ENCODE assay signal across 7 cellular contexts in genomic region chr7:39952378-39952777, GRCh38. TPM values are rescaled to one million over a fixed set of nuclear protein-coding genes. Genes with fewer than 3 reads are reported as not detected.
DNase-seq lines count a peak whose midpoint lies in the region; ATAC-seq and TF ChIP-seq lines count a peak whose summit lies in the region.

No MANE protein-coding gene starts in this region.

- H2BK15ac ChIP-seq in H9 (ENCODE audit: low read depth, low read length), result no peak overlapping the region

- no CpG with 5 or more reads among the region's 2 CpGs for WGBS in H9 (ENCODE audit: extremely low coverage, insufficient read length, low lambda C conversion rate)
- WGBS in esophagus muscularis mucosa, result 3% methylated on average over 2 of the region's 2 CpGs

- peaks cover 44% of the 10 kb centered on the region; the same call in 1 of the 2 replicates for H3K79me2 ChIP-seq in H9 (ENCODE audit: insufficient read depth, low read length)

- H3K27me3 Mint-ChIP-seq in H9 (ENCODE audit: low read depth), result no peaks in the 10 kb centered on the region

- no peak overlapping the region for H3K18ac ChIP-seq in H9 (ENCODE audit: insufficient read length, low read depth, low read length)

- H3K9me3 ChIP-seq in H9 (ENCODE audit: control insufficient read depth, low read depth, low read length), result no peaks in the 10 kb centered on the region
- no peaks in the 10 kb centered on the region for H3K9me3 ChIP-seq in esophagus muscularis mucosa

- peaks cover 4% of the 10 kb centered on the region for H3K23me2 ChIP-seq in H9 (ENCODE audit: insufficient read length, low read depth, low read length, poor library complexity, severe bottlenecking)

- H3K9ac ChIP-seq in H9 (ENCODE audit: extremely low read depth, insufficient read length, low read length), result peak overlapping the region; percentile 84

- H2AFZ ChIP-seq in H9 (ENCODE audit: low read length), result no peak overlapping the region

- no peak overlapping the region for H2BK120ac ChIP-seq in H9 (ENCODE audit: low read depth, low read length, poor library complexity, severe bottlenecking)

- H3K4me3 Mint-ChIP-seq in H9, result peak overlapping the region; percentile 97 to 98

- H3K27ac ChIP-seq in H9 (ENCODE audit: insufficient read length, low read depth, low read length), result no peak overlapping the region
- H3K27ac ChIP-seq in esophagus muscularis mucosa (replicated peaks in 1 of 4), result peak overlapping the region; percentile 97 to 99 (median 98)

- H3K27me3 ChIP-seq in H9 (ENCODE audit: insufficient read depth, low read length) (no peaks in the 10 kb centered on the region), esophagus muscularis mucosa (no peaks in the 10 kb centered on the region)

- H4K5ac ChIP-seq in H9 (ENCODE audit: insufficient read length, low read depth, low read length), result no peak overlapping the region

- H4K91ac ChIP-seq in H9 (ENCODE audit: insufficient read length, low read depth, low read length), result no peak overlapping the region

- TF ChIP-seq EP300 in esophagus muscularis mucosa (IDR thresholded peaks at IDR 0.05), result no peak

- no peak overlapping the region for H2AK5ac ChIP-seq in H9 (ENCODE audit: insufficient read length, low read length)

- no peaks in the 10 kb centered on the region for H4K20me1 ChIP-seq in H9 (ENCODE audit: control insufficient read depth, insufficient read depth, insufficient read length)

- H3K36me3 Mint-ChIP-seq in H9 (ENCODE audit: insufficient read depth in 1 of 3, low read depth in 3 of 3), result peaks cover 8 to 14% (median 14%) of the 10 kb centered on the region in 3 experiments

- peaks cover 2% of the 10 kb centered on the region for H3K79me1 ChIP-seq in H9 (ENCODE audit: insufficient read depth, low read depth, low read length, poor library complexity, severe bottlenecking)

- H3K4me1 ChIP-seq in H9 (ENCODE audit: insufficient read depth, low read length), result peaks cover 4% of the 10 kb centered on the region
- peaks cover 38 to 63% (median 55%) of the 10 kb centered on the region in 4 donors for H3K4me1 ChIP-seq in esophagus muscularis mucosa

- H3K4me3 ChIP-seq in esophagus muscularis mucosa, result peak overlapping the region; percentile 74 to 96 (median 92)
- peak overlapping the region; percentile 90 for H3K4me3 ChIP-seq in retinal pigment epithelial cell (ENCODE audit: low read length)

- H3K23ac ChIP-seq in H9 (ENCODE audit: insufficient read length, low read depth, low read length), result no peak overlapping the region

- ATAC-seq in HG03439 (IDR thresholded peaks at IDR 0.05; ENCODE audit: unreplicated experiment) (no peak), GM21447 (IDR thresholded peaks at IDR 0.05; ENCODE audit: unreplicated experiment) (no peak), GM19023 (IDR thresholded peaks at IDR 0.05; ENCODE audit: unreplicated experiment) (no peak)

- no peak for TF ChIP-seq POLR2A in esophagus muscularis mucosa (IDR thresholded peaks at IDR 0.05; ENCODE audit: low read depth)

- TF ChIP-seq CTCF in H9 (conservative IDR thresholded peaks at IDR 0.05) (no peak), esophagus muscularis mucosa (IDR thresholded peaks at IDR 0.05) (no peak), retinal pigment epithelial cell (conservative IDR thresholded peaks at IDR 0.05; ENCODE audit: low read depth, low read length) (no peak)

- H2BK12ac ChIP-seq in H9 (ENCODE audit: insufficient read length, low read depth, low read length), result no peak overlapping the region

- no peak overlapping the region for H3K4ac ChIP-seq in H9 (ENCODE audit: low read depth, low read length)

- H3T11ph ChIP-seq in H9 (ENCODE audit: low read length), result no peak overlapping the region

- H2BK5ac ChIP-seq in H9 (ENCODE audit: insufficient read length, low read length), result no peak overlapping the region

- no peak overlapping the region for H4K8ac ChIP-seq in H9 (replicated peaks; ENCODE audit: insufficient read length, low read depth, low read length)

- H3K36me3 ChIP-seq in esophagus muscularis mucosa, result no peaks in the 10 kb centered on the region

- intact Hi-C loops in esophagus muscularis mucosa (cut with DNase I), result loop anchor here (5.0 kb wide), 2 partner anchors 100 to 330 kb away; partner anchors contain the start of gene RALA

- no peak overlapping the region for H3K14ac ChIP-seq in H9 (ENCODE audit: insufficient read depth, low read length)

- H3K9me3 Mint-ChIP-seq in H9, result peaks cover 0 to 3% of the 10 kb centered on the region in 2 experiments; a peak in 2 of 5 replicates

- peak overlapping the region in 2 of 3 experiments; percentile 52 to 93; a peak in 2 of 7 replicates for H3K27ac Mint-ChIP-seq in H9

- H3K4me1 Mint-ChIP-seq in H9, result peaks cover 16 to 34% of the 10 kb centered on the region in 2 experiments

- peak overlapping the region; percentile 70 for H3K4me2 ChIP-seq in H9 (ENCODE audit: insufficient read depth, insufficient read length, low read length)

- H3K56ac ChIP-seq in H9 (ENCODE audit: insufficient read length, low read depth, low read length), result no peak overlapping the region

- H2BK20ac ChIP-seq in H9 (ENCODE audit: low read depth, low read length, poor library complexity, severe bottlenecking), result no peak overlapping the region

- DNase-seq in H9, result no peak
- peak; percentile 55 for DNase-seq in RKO (ENCODE audit: low spot score)
- no peak for DNase-seq in esophagus muscularis mucosa (ENCODE audit: extremely low spot score)
- DNase-seq in retinal pigment epithelial cell (ENCODE audit: low read depth), result no peak

RNA-seq across cellular contexts. Expression of gene CDK13, which starts 2.3 kb away (rescaled TPM):
- total RNA-seq in H9 (2021) (50.2 and 52.2 TPM in 2 replicates), esophagus muscularis mucosa (10 to 100 TPM; 50.9 to 73.5 (median 63.5) TPM)
